2 cellular contexts compared by ENCODE assay signal in the genomic region with DNA sequence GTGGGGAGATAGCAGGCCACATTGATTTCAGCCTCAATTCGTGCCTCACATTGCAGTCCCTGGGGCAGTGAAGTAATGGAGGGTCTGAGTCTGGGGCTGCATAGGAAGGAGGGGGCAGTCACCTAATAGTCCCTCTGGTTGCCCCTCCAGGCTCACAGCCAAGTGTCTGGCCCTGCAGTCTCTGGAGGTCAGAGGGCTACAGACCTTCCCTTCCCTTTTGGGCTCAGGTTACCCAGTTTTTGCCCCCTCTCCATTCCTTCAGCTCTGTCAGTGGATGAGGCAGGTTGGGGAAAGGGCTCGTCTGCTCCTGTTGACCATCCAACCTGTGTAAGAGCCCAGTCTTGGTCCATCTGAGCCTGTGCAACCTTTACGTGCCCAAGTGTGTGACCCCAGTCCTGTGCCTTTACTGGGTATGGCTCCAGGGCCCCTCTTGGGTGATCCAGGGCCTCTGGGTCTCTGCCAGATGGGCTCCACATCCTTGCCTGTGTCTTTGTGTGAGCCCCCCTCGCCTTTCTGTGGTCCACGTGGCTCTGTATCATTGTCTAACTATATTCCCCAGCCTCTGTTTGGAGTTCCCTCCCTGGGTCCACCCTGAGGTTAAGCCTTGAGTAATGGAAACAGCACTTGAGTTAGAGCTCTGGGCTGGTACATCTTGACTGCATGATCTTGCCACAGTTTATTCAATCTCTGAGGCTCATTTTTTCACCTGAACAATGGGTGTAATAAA.
TF ChIP-seq lines count a peak whose summit lies in the region.

No MANE protein-coding gene starts in this region.

TF ChIP-seq in GM12878, 131 proteins besides CTCF, POLR2A, EP300 and RAD21:
- no peak for TF ChIP-seq SUZ12 (IDR thresholded peaks at IDR 0.05; ENCODE audit: unreplicated experiment)
- TF ChIP-seq, protein P1, sequence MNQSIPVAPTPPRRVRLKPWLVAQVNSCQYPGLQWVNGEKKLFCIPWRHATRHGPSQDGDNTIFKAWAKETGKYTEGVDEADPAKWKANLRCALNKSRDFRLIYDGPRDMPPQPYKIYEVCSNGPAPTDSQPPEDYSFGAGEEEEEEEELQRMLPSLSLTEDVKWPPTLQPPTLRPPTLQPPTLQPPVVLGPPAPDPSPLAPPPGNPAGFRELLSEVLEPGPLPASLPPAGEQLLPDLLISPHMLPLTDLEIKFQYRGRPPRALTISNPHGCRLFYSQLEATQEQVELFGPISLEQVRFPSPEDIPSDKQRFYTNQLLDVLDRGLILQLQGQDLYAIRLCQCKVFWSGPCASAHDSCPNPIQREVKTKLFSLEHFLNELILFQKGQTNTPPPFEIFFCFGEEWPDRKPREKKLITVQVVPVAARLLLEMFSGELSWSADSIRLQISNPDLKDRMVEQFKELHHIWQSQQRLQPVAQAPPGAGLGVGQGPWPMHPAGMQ (IDR thresholded peaks at IDR 0.05; ENCODE audit: borderline replicate concordance): no peak
- TF ChIP-seq NFXL1 (IDR thresholded peaks at IDR 0.05; ENCODE audit: borderline replicate concordance): no peak
- no peak for TF ChIP-seq NFYA (IDR thresholded peaks at IDR 0.05; ENCODE audit: borderline replicate concordance, low read depth, low read length)

TF ChIP-seq in GM12891, 5 proteins besides CTCF, POLR2A, EP300 and RAD21:
- TF ChIP-seq TAF1 (IDR thresholded peaks at IDR 0.05; ENCODE audit: low read depth, low read length) (no peak), POU2F2 (IDR thresholded peaks at IDR 0.05; ENCODE audit: low read depth, low read length) (no peak), SPI1 (IDR thresholded peaks at IDR 0.05; ENCODE audit: low read depth, low read length) (no peak), PAX5 (IDR thresholded peaks at IDR 0.05; ENCODE audit: insufficient read depth, low read length, severe bottlenecking) (no peak), POLR2AphosphoS5 (IDR thresholded peaks at IDR 0.05; ENCODE audit: low read depth, low read length) (no peak)
TF ChIP-seq in GM12891: peak in this region for 0.
